In genomic region chr16:23595246-23595950, GRCh38 we compare ENCODE assay signal across 6 cellular contexts. TPM values are rescaled to one million over a fixed set of nuclear protein-coding genes. Genes with fewer than 3 reads are reported as not detected.
DNase-seq lines count a peak whose midpoint lies in the region; ATAC-seq and TF ChIP-seq lines count a peak whose summit lies in the region.

No MANE protein-coding gene starts in this region.

- in situ Hi-C loops in ACHN (cut with HindIII; ENCODE audit: low pct_ligation_motif_present, low pct_unique_long_range_greater_than_20kb, low sequenced_read_pairs) = no loop called here
- in situ Hi-C loops in gastrocnemius medialis (cut with MboI; ENCODE audit: low sequenced_read_pairs in 4 of 4) = loop anchor here in 1 of 4 donors (5.0 kb wide), 1 partner anchor 38 kb away; the partner anchor contains the start of genes EARS2 and UBFD1

- no peak for TF ChIP-seq POLR2A in gastrocnemius medialis (IDR thresholded peaks at IDR 0.05)

- H3K4me1 ChIP-seq in HUES6 (ENCODE audit: control insufficient read depth, insufficient read depth, low read length) (peaks cover 17% of the 10 kb centered on the region), gastrocnemius medialis (peaks cover 26 to 35% of the 10 kb centered on the region in 2 donors)

- no peaks in the 10 kb centered on the region for H3K27me3 ChIP-seq in HUES6 (ENCODE audit: control insufficient read depth, insufficient read depth, low read length)
- H3K27me3 ChIP-seq in gastrocnemius medialis = no peaks in the 10 kb centered on the region

- H3K9me3 Mint-ChIP-seq in endothelial cell (ENCODE audit: unreplicated experiment) = no peaks in the 10 kb centered on the region

- H3K27me3 Mint-ChIP-seq in endothelial cell (ENCODE audit: unreplicated experiment) = peaks cover 10% of the 10 kb centered on the region

- TF ChIP-seq CTCF in endothelial cell (IDR thresholded peaks at IDR 0.05; ENCODE audit: unreplicated experiment) (no peak), gastrocnemius medialis (IDR thresholded peaks at IDR 0.05 in 4 of 5, conservative IDR thresholded peaks at IDR 0.05 in 1 of 5) (no peak)

- H3K4me1 Mint-ChIP-seq in endothelial cell (ENCODE audit: unreplicated experiment) = no peaks in the 10 kb centered on the region

- peak overlapping the region; percentile 89 for H3K4me3 Mint-ChIP-seq in endothelial cell (ENCODE audit: unreplicated experiment)

- peak; percentile 12 to 14 for ATAC-seq in gastrocnemius medialis

- DNase-seq in ACHN (peak; percentile 24), endothelial cell (ENCODE audit: low spot score) (peak; percentile 6), gastrocnemius medialis (no peak), T1000 (lab: John Stamatoyannopoulos, UW) (no peak), NCI-H1436 treated with DMSO at 0.1 percent for 48 hours (lab: John Stamatoyannopoulos, UW) (no peak)

- H3K27ac Mint-ChIP-seq in endothelial cell (ENCODE audit: unreplicated experiment) = peak overlapping the region; percentile 24

- H3K27ac ChIP-seq in HUES6 (ENCODE audit: low read depth, low read length) (peak overlapping the region; percentile 96), gastrocnemius medialis (peak overlapping the region; percentile 94 to 99 (median 96))

- H3K9me3 ChIP-seq in HUES6 (ENCODE audit: control insufficient read depth, insufficient read depth, low read depth, low read length) = no peaks in the 10 kb centered on the region
- H3K9me3 ChIP-seq in gastrocnemius medialis = no peaks in the 10 kb centered on the region

- H3K36me3 ChIP-seq in HUES6 (ENCODE audit: control insufficient read depth, insufficient read depth, low read length) (peaks cover 36% of the 10 kb centered on the region), gastrocnemius medialis (peaks cover 0 to 27% of the 10 kb centered on the region in 2 donors)

- peak overlapping the region; percentile 94 for H3K9ac ChIP-seq in HUES6 (ENCODE audit: low read length)

- intact Hi-C loops in gastrocnemius medialis (cut with DNase I; ENCODE audit: low total_unique reads) = loop anchor here (5.0 to 10.0 kb wide), 2 partner anchors 143 to 1391 kb away; partner anchors contain the start of genes COG7 and EEF2K

- H3K36me3 Mint-ChIP-seq in endothelial cell (ENCODE audit: low read depth, unreplicated experiment) = peaks cover 14% of the 10 kb centered on the region

- peak overlapping the region; percentile 96 for H3K4me3 ChIP-seq in HUES6 (ENCODE audit: low read depth, low read length)
- peak overlapping the region; percentile 88 to 100 (median 97) for H3K4me3 ChIP-seq in gastrocnemius medialis

RNA-seq across cellular contexts. Expression of gene NDUFAB1, which starts 0.7 kb away (rescaled TPM):
- total RNA-seq in endothelial cell (ENCODE audit: unreplicated experiment) = 91.7 TPM
- total RNA-seq in gastrocnemius medialis = 100 to 1,000 TPM; 166 to 400 (median 323) TPM

RNA-seq across cellular contexts. Expression of gene UBFD1, which starts 37.9 kb away (rescaled TPM):
- total RNA-seq in endothelial cell (ENCODE audit: unreplicated experiment) (89.1 TPM), gastrocnemius medialis (100 to 1,000 TPM; 133 to 367 (median 317) TPM)

RNA-seq across cellular contexts. Expression of gene EARS2, which starts 38.2 kb away (rescaled TPM):
- 14.1 TPM for total RNA-seq in endothelial cell (ENCODE audit: unreplicated experiment)
- 10 to 100 TPM in 3 of 4 donors, 1 to 10 TPM in 1; 8.4 to 39.6 (median 19.3) TPM for total RNA-seq in gastrocnemius medialis

RNA-seq across cellular contexts. Expression of gene PALB2, which starts 45.7 kb away (rescaled TPM):
- total RNA-seq in endothelial cell (ENCODE audit: unreplicated experiment) (14.5 TPM), gastrocnemius medialis (10 to 100 TPM in 1 of 4 donors, 1 to 10 TPM in 3; 6.0 to 11.0 (median 7.3) TPM)

RNA-seq across cellular contexts. Expression of gene DCTN5, which starts 45.9 kb away (rescaled TPM):
- total RNA-seq in endothelial cell (ENCODE audit: unreplicated experiment) (93.8 TPM), gastrocnemius medialis (10 to 100 TPM; 22.9 to 34.4 (median 24.8) TPM)

Comparison
In these comparisons a context has a peak if more than half of its experiments do, and no peak if none do; other contexts are left out.
1. DNase-seq: peak in ACHN (single experiment) and endothelial cell (single experiment); none in gastrocnemius medialis (0 of 2), T1000 (single experiment) and NCI-H1436 treated with DMSO at 0.1 percent for 48 hours (single experiment).